In the genomic region with DNA sequence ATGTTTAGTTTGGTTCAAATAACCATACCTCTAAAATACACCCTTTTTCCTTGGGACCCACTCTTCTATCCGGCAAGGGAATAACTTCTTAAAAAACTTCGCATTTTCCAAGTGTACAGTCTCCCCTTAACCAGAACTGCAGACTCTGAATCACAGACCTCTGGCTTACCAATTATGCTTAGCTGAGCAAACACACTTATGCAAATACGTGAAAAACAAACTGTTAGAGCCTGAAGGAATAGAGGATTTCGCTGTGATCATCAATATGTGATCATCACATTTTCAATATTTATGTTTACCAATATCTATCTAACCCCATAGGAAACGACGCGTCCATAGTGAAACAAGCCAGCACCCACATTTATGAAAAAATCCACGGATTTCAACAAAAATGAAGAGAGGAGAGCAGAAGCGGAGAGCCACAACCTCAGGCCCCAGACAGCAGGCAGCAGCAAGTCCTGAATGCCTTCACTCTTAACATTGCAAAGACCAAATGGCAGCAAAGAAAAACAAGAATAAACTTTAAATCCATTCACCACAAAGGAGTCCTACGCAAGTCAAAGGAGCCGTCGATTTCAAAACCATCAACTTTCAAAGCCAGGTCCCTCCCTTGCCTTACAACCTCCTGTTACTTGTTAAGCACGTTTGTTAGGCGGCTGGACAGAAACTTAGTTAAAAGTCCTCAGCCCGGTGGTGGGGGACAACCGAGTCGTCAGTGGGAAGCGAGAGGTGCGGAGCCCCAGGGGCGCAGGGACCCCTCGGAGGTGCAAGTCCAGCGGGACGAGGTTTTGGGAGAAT, we compare ENCODE assay signal across 8 cellular contexts. TPM values are rescaled to one million over a fixed set of nuclear protein-coding genes. Genes with fewer than 3 reads are reported as not detected.
DNase-seq lines count a peak whose midpoint lies in the region; ATAC-seq and TF ChIP-seq lines count a peak whose summit lies in the region.

No MANE protein-coding gene starts in this region.

- TF ChIP-seq CTCF in WI38 (IDR thresholded peaks at IDR 0.05; ENCODE audit: low read depth, low read length) = no peak
- no peak for TF ChIP-seq CTCF in gastrocnemius medialis (IDR thresholded peaks at IDR 0.05 in 4 of 5, conservative IDR thresholded peaks at IDR 0.05 in 1 of 5)

- CTCF ChIA-PET in HEK293T (lab: Yijun Ruan, JAX) = interaction anchor here (0.7 to 1.4 kb wide), 3 partner anchors 125 to 263 kb away, joined by 3 to 4 read pairs (median 4); no protein-coding TSS in a partner anchor

- intact Hi-C loops in gastrocnemius medialis (cut with DNase I; ENCODE audit: low total_unique reads) = loop anchor here (5.0 to 10.0 kb wide), 2 partner anchors 260 to 382 kb away; no protein-coding TSS in a partner anchor

- no peak for DNase-seq in HEK293T (ENCODE audit: extremely low spot score)
- DNase-seq in iPS DF 6.9 (ENCODE audit: low read depth, low spot score) = no peak
- no peak for DNase-seq in gastrocnemius medialis
- DNase-seq in NCI-H2227 treated with DMSO at 0.1 percent for 48 hours (lab: John Stamatoyannopoulos, UW) = no peak

- POLR2A ChIA-PET in HEK293T (lab: Yijun Ruan, JAX) = interaction anchor here (0.8 kb wide), 1 partner anchor 262 kb away, joined by 3 read pairs; no protein-coding TSS in a partner anchor

- H3K9me3 ChIP-seq in iPS DF 6.9 (ENCODE audit: control insufficient read depth, insufficient read depth, low read length) (no peaks in the 10 kb centered on the region), gastrocnemius medialis (no peaks in the 10 kb centered on the region)

- H3K36me3 ChIP-seq in iPS DF 6.9 (ENCODE audit: control insufficient read depth, insufficient read depth, low read length) = no peaks in the 10 kb centered on the region
- H3K36me3 ChIP-seq in gastrocnemius medialis = no peaks in the 10 kb centered on the region

- no peaks in the 10 kb centered on the region for H3K4me1 ChIP-seq in iPS DF 6.9 (ENCODE audit: control insufficient read depth, insufficient read depth, low read length)
- no peaks in the 10 kb centered on the region for H3K4me1 ChIP-seq in gastrocnemius medialis

- in situ Hi-C loops in gastrocnemius medialis (cut with MboI; ENCODE audit: low sequenced_read_pairs in 4 of 4) = no loop called here

- TF ChIP-seq POLR2A in gastrocnemius medialis (IDR thresholded peaks at IDR 0.05) = no peak

- H3K27me3 ChIP-seq in iPS DF 6.9 (ENCODE audit: control insufficient read depth, insufficient read depth, low read length) (no peaks in the 10 kb centered on the region; the same call in 1 of the 2 replicates), gastrocnemius medialis (peaks cover 21 to 40% (median 37%) of the 10 kb centered on the region in 3 donors)

- ATAC-seq in gastrocnemius medialis (peak in 1 of 2 donors; percentile 4), GM18861 (IDR thresholded peaks at IDR 0.05; ENCODE audit: unreplicated experiment) (no peak), GM21381 (IDR thresholded peaks at IDR 0.05; ENCODE audit: unreplicated experiment) (no peak), HG02759 (IDR thresholded peaks at IDR 0.05; ENCODE audit: unreplicated experiment) (no peak)

- H3K27ac ChIP-seq in iPS DF 6.9 (ENCODE audit: low read length) (no peak overlapping the region), gastrocnemius medialis (peak overlapping the region; percentile 57 to 73 (median 69))

- H3K4me3 ChIP-seq in WI38 (ENCODE audit: low read depth, low read length) (peak overlapping the region; percentile 95), iPS DF 6.9 (ENCODE audit: low read length) (peak overlapping the region; percentile 95; the same call in 1 of the 2 replicates), gastrocnemius medialis (peak overlapping the region; percentile 52 to 57 (median 54))

- no CpG with 5 or more reads among the region's 23 CpGs for WGBS in iPS DF 6.9 (ENCODE audit: insufficient coverage, insufficient read length)

TF ChIP-seq in HEK293T, 16 proteins besides CTCF, POLR2A, EP300 and RAD21:
- TF ChIP-seq TARDBP (IDR thresholded peaks at IDR 0.05) (no peak), BHLHE40 (IDR thresholded peaks at IDR 0.05; ENCODE audit: borderline replicate concordance) (no peak), LEF1 (IDR thresholded peaks at IDR 0.05; ENCODE audit: borderline replicate concordance) (no peak), L3MBTL2 (conservative IDR thresholded peaks at IDR 0.05) (peak; percentile 33), ARNT (IDR thresholded peaks at IDR 0.05) (no peak), FOXA1 (IDR thresholded peaks at IDR 0.05) (no peak), PKNOX1 (IDR thresholded peaks at IDR 0.05) (no peak)

RNA-seq across cellular contexts. Expression of gene LPAR1, which starts 1.1 kb away (rescaled TPM):
- 10 to 100 TPM in 2 of 4 donors, 1 to 10 TPM in 2; 5.5 to 20.2 (median 13.2) TPM for total RNA-seq in gastrocnemius medialis
